In the genomic region with DNA sequence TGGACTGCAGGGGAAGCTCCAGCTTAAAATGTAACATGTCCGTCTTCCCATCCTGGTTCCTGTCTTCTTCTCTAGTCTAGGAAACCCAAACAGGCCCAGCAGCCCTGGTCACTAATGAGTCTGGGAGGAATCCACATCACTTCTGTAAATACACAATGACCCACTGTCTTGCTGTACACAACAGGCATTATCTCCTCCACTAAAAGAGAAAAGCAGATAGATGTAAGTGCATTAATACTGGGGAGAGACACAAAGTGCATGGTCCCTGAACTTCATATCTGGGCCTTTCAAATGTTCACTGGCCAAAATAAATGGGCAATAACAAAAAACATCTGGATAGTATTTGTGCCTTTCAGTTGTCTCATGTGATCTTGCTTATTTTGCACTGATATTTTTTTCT, we compare ENCODE assay signal across 12 cellular contexts. TPM values are rescaled to one million over a fixed set of nuclear protein-coding genes. Genes with fewer than 3 reads are reported as not detected.
"Had no signal": no experiment of that assay in that cellular context is flagged by ENCODE, and none has a peak within 500 bp of the region (broad histone marks: within the 10 kb centered on the region; RNA-seq: fewer than 3 reads in every experiment).

No MANE protein-coding gene starts in this region.

RNA-seq across cellular contexts. Expression of a gene that starts 10.0 kb away (rescaled TPM):
- total RNA-seq: activated CD8-positive, alpha-beta T cell treated with anti-CD3 and anti-CD28 coated beads, Interleukin-2, amount 10 ng/mL, durations not matched to agents 7 days and 5 days; activated naive CD8-positive, alpha-beta T cell treated with anti-CD3 and anti-CD28 coated beads, Interleukin-2, amount 10 ng/mL, durations not matched to agents 7 days and 5 days; activated T-helper 2 cell treated with anti-CD3 and anti-CD28 coated beads, Interferon-gamma antibody, Interleukin-2, Interleukin-4, amounts not matched to agents 10 μg/mL and 5 μg/mL and 100 μg/mL, durations not matched to agents 14 hours and 24 hours and 36 hours; ascending aorta; bronchial epithelial cell; T-helper 1 cell treated with Interleukin-12 subunit alpha and Interleukin-12 subunit beta and Interleukin-4 antibody, amounts not matched to agents 30 ng/mL and 1 ng/mL, for 36 hours; T-helper 2 cell treated with Interferon-gamma antibody and Interleukin-4, amounts not matched to agents 100 ng/mL and 5 ng/mL, for 36 hours; WTC11 had no signal

RNA-seq across cellular contexts. Expression of a gene that starts 50.6 kb away (rescaled TPM):
- total RNA-seq: activated CD4-positive, alpha-beta memory T cell treated with anti-CD3 and anti-CD28 coated beads, Interleukin-2, amount 10 ng/mL, durations not matched to agents 7 days and 5 days; activated CD4-positive, alpha-beta T cell treated with anti-CD3 and anti-CD28 coated beads for 36 hours; activated CD4-positive, alpha-beta T cell treated with anti-CD3 and anti-CD28 coated beads, Interleukin-2, amount 10 ng/mL, durations not matched to agents 7 days and 5 days; activated CD8-positive, alpha-beta T cell treated with anti-CD3 and anti-CD28 coated beads, Interleukin-2, amount 10 ng/mL, durations not matched to agents 7 days and 5 days; activated T-helper 2 cell treated with anti-CD3 and anti-CD28 coated beads, Interferon-gamma antibody, Interleukin-2, Interleukin-4, amounts not matched to agents 10 μg/mL and 5 μg/mL and 100 μg/mL, durations not matched to agents 14 hours and 24 hours and 36 hours; T-helper 1 cell treated with Interleukin-12 subunit alpha and Interleukin-12 subunit beta and Interleukin-4 antibody, amounts not matched to agents 30 ng/mL and 1 ng/mL, for 36 hours; T-helper 17 cell; T-helper 2 cell treated with Interferon-gamma antibody and Interleukin-4, amounts not matched to agents 100 ng/mL and 5 ng/mL, for 36 hours had no signal
